Comparison of ENCODE assay signal across 17 cellular contexts in the genomic region with DNA sequence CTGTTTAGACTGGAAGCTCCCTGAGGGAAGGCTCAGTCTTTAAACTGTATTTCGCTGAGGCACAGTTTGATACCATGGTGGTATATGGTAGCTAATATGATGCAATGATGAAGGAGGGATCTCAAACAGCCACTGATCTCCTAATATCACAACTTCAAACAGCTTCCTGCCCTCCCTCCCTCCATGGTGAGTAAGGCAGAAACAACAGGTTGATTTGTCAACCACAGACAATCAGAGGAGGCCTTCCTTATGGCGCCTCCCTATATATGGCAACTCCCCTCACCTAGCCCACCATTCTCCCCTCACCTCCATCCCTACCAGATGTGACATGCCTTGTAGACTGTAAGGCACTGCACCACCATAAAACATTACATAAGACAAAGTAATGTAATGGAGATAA.
DNase-seq lines count a peak whose midpoint lies in the region; ATAC-seq, FAIRE-seq and TF ChIP-seq lines count a peak whose summit lies in the region.
"Had no signal": no experiment of that assay in that cellular context is flagged by ENCODE, and none has a peak within 500 bp of the region (broad histone marks: within the 10 kb centered on the region; RNA-seq: fewer than 3 reads in every experiment).

No MANE protein-coding gene starts in this region.

- WGBS in endodermal cell (ENCODE audit: insufficient coverage in 1 of 2, insufficient read length in 1 of 2), 2 experiments: 97% methylated on average over 2 of the region's 2 CpGs; no CpG with 5 or more reads in 1 of the 2 experiments

- no peaks in the 10 kb centered on the region for H3K27me3 Mint-ChIP-seq in central memory CD8-positive, alpha-beta T cell
- H3K27me3 Mint-ChIP-seq in endodermal cell (ENCODE audit: insufficient read depth): no peaks in the 10 kb centered on the region

- CTCF ChIA-PET in GM10248 (lab: Yijun Ruan, JAX): interaction anchor here (0.9 to 1.6 kb wide), 4 partner anchors 9 to 121 kb away, joined by 3 read pairs; no protein-coding TSS in a partner anchor

- peaks cover 46% of the 10 kb centered on the region for H3K4me1 Mint-ChIP-seq in central memory CD8-positive, alpha-beta T cell
- peaks cover 17% of the 10 kb centered on the region for H3K4me1 Mint-ChIP-seq in endodermal cell

- H3K9ac ChIP-seq in endodermal cell (ENCODE audit: extremely low read depth, low read length, poor library complexity, severe bottlenecking): no peak overlapping the region

- H3K9me3 ChIP-seq in endodermal cell (ENCODE audit: control insufficient read depth, low read length): peaks cover 27% of the 10 kb centered on the region

- H3K9me3 Mint-ChIP-seq in central memory CD8-positive, alpha-beta T cell: peaks cover 8% of the 10 kb centered on the region
- peaks cover 13% of the 10 kb centered on the region for H3K9me3 Mint-ChIP-seq in endodermal cell

- peak; percentile 27 for DNase-seq in stimulated activated CD4-positive, alpha-beta T cell treated with anti-CD3 and anti-CD28 coated beads, Interleukin-15, amount 100 ng/mL, for 24 hours
- DNase-seq in stimulated activated CD4-positive, alpha-beta T cell treated with anti-CD3 and anti-CD28 coated beads, Interleukin-12 subunit alpha, Interleukin-12 subunit beta, amount 100 ng/mL, for 4 hours: no peak
- no peak for DNase-seq in central memory CD8-positive, alpha-beta T cell (ENCODE audit: low spot score in 2 of 2)
- no peak for DNase-seq in RCC 7860 (ENCODE audit: low spot score)
- DNase-seq in GM10248 (ENCODE audit: extremely low spot score): no peak
- no peak for DNase-seq in endodermal cell
- DNase-seq: activated T-cell treated with anti-CD3 and anti-CD28 coated beads, Interleukin-2, amount 50 U/mL, for 1 hour; COR-L47; effector CD4-positive, alpha-beta T cell; glutamatergic neuron; left ventricle myocardium superior; MG63; NCI-H146 had no signal

- H3K4me3 ChIP-seq in endodermal cell (ENCODE audit: low read length): no peak overlapping the region
- H3K4me3 ChIP-seq: MG63, right atrium auricular region, SK-N-MC had no signal

- no peaks in the 10 kb centered on the region for H3K36me3 Mint-ChIP-seq in central memory CD8-positive, alpha-beta T cell (ENCODE audit: insufficient read depth)
- H3K36me3 Mint-ChIP-seq in endodermal cell (ENCODE audit: low read depth): peaks cover 2% of the 10 kb centered on the region

- POLR2A ChIA-PET in GM10248 (lab: Yijun Ruan, JAX): interaction anchor here (0.9 kb wide), 1 partner anchor 32 kb away, joined by 3 read pairs; no protein-coding TSS in a partner anchor

- H3K4me1 ChIP-seq in endodermal cell (ENCODE audit: control insufficient read depth, insufficient read depth, low read length): no peaks in the 10 kb centered on the region

- ATAC-seq in HG03280 (IDR thresholded peaks at IDR 0.05; ENCODE audit: unreplicated experiment): peak; percentile 10
- no peak for ATAC-seq in central memory CD8-positive, alpha-beta T cell (replicated peaks; ENCODE audit: extremely low read depth, poor library complexity, severe bottlenecking)
- no peak for ATAC-seq in HG03097 (IDR thresholded peaks at IDR 0.05; ENCODE audit: low FRiP score, unreplicated experiment)
- ATAC-seq: left ventricle myocardium superior had no signal

- no peak for FAIRE-seq in RCC 7860 (lab: Jason Lieb, UNC)

- H3K27me3 ChIP-seq in endodermal cell (ENCODE audit: control insufficient read depth, insufficient read depth, low read length, poor library complexity, severe bottlenecking): no peaks in the 10 kb centered on the region
- H3K27me3 ChIP-seq: MG63, right atrium auricular region had no signal

- TF ChIP-seq CTCF in GM10248 (IDR thresholded peaks at IDR 0.05; ENCODE audit: control extremely low read depth, extremely low read depth, low read depth, missing control alignments): no peak
- no peak for TF ChIP-seq CTCF in endodermal cell (conservative IDR thresholded peaks at IDR 0.05)

- no peaks in the 10 kb centered on the region for H3K36me3 ChIP-seq in endodermal cell (ENCODE audit: control insufficient read depth, insufficient read depth, low read length)
- H3K36me3 ChIP-seq: MG63, right atrium auricular region had no signal

- peak overlapping the region; percentile 39 for H3K27ac Mint-ChIP-seq in central memory CD8-positive, alpha-beta T cell (ENCODE audit: low read depth)
- H3K27ac Mint-ChIP-seq in endodermal cell: no peak overlapping the region

- H3K27ac ChIP-seq in endodermal cell (ENCODE audit: low read depth, low read length): no peak overlapping the region
- H3K27ac ChIP-seq: right atrium auricular region, SK-N-MC had no signal

- H3K4me3 Mint-ChIP-seq in central memory CD8-positive, alpha-beta T cell: peak overlapping the region; percentile 12
- H3K4me3 Mint-ChIP-seq in endodermal cell: no peak overlapping the region
